ENCODE assay signal across 1 cellular context in the genomic region with DNA sequence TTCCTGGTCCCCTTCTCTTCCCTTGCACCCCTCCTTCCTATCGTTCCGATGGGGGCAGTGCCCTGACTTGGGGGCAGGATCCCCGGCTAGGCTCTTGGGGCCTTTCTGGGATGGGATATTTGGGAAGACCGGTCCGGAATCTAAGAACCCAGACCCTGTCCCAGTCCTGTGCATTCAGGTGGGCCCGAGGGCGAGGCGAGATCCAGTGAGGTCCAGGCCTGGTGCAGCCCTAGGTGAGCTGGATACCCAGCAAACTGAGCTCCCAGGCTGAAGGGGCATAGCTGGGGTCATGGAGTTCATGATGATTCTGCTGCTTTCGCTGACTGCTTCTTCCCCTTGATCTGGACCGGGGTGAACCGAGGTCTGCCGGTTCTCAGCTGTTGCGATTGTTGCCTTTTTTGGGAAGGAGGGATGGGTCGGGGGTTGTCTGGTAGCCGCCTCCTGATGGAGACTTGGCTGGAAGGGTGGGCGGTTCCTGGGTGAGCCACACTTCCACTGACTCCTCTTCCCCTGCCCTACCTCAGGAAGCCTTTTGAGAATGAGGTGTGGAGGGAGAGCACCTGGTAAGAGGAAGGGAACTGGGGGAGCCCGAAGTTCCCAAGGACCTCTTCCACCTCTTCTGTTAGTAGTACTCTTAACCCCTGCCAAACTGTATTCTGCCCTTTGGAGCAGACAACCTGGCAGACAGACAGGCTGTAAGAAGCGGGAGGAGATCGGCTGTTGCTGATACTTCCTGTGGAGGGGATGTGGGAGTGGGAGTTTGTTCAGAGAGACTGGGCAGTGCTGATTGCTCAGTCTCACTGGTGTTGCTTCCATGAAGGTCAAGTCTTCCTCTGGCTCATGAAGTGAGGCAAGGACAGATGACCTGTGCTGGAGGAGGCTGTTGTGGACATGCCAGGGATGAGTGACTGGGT.
TF ChIP-seq lines count a peak whose summit lies in the region.

No MANE protein-coding gene starts in this region.

TF ChIP-seq in HepG2, 621 proteins besides CTCF, POLR2A, EP300 and RAD21 (continued from another document and continues in another):
- TF ChIP-seq, protein P1, sequence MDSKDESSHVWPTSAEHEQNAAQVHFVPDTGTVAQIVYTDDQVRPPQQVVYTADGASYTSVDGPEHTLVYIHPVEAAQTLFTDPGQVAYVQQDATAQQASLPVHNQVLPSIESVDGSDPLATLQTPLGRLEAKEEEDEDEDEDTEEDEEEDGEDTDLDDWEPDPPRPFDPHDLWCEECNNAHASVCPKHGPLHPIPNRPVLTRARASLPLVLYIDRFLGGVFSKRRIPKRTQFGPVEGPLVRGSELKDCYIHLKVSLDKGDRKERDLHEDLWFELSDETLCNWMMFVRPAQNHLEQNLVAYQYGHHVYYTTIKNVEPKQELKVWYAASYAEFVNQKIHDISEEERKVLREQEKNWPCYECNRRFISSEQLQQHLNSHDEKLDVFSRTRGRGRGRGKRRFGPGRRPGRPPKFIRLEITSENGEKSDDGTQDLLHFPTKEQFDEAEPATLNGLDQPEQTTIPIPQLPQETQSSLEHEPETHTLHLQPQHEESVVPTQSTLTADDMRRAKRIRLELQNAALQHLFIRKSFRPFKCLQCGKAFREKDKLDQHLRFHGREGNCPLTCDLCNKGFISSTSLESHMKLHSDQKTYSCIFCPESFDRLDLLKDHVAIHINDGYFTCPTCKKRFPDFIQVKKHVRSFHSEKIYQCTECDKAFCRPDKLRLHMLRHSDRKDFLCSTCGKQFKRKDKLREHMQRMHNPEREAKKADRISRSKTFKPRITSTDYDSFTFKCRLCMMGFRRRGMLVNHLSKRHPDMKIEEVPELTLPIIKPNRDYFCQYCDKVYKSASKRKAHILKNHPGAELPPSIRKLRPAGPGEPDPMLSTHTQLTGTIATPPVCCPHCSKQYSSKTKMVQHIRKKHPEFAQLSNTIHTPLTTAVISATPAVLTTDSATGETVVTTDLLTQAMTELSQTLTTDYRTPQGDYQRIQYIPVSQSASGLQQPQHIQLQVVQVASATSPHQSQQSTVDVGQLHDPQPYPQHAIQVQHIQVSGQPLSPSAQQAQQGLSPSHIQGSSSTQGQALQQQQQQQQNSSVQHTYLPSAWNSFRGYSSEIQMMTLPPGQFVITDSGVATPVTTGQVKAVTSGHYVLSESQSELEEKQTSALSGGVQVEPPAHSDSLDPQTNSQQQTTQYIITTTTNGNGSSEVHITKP (CRISPR knock-in tag; IDR thresholded peaks at IDR 0.05; ENCODE audit: low read depth) = no peak
- TF ChIP-seq IRX3 (CRISPR knock-in tag; IDR thresholded peaks at IDR 0.05; ENCODE audit: borderline replicate concordance, low read depth) (no peak), KDM2A (CRISPR knock-in tag; IDR thresholded peaks at IDR 0.05; ENCODE audit: borderline replicate concordance, low read depth) (no peak), ZIK1 (CRISPR knock-in tag; IDR thresholded peaks at IDR 0.05; ENCODE audit: borderline replicate concordance, low read depth) (no peak), NFRKB (IDR thresholded peaks at IDR 0.05) (no peak), NONO (IDR thresholded peaks at IDR 0.05) (no peak), NONO (CRISPR knock-in tag; conservative IDR thresholded peaks at IDR 0.05) (no peak), PRPF4 (IDR thresholded peaks at IDR 0.05; ENCODE audit: low read depth, low read length, poor library complexity, severe bottlenecking) (no peak), CBX1 (IDR thresholded peaks at IDR 0.05; ENCODE audit: low read depth) (no peak), KLF6 (CRISPR knock-in tag; IDR thresholded peaks at IDR 0.05) (no peak), GLI4 (CRISPR knock-in tag; IDR thresholded peaks at IDR 0.05; ENCODE audit: borderline replicate concordance) (0 out of 2 replicates have a peak, but pooled peaks have one; percentile 31), SIX4 (CRISPR knock-in tag; IDR thresholded peaks at IDR 0.05) (no peak), POLR2AphosphoS5 (IDR thresholded peaks at IDR 0.05; ENCODE audit: low read depth, low read length) (no peak), MAFK (conservative IDR thresholded peaks at IDR 0.05 in 1 of 2, IDR thresholded peaks at IDR 0.05 in 1 of 2; ENCODE audit: low read length in 2 of 2) (no peak), SRSF9 (IDR thresholded peaks at IDR 0.05; ENCODE audit: borderline replicate concordance, insufficient read depth, low read depth, low read length, poor library complexity, severe bottlenecking) (no peak), RFXAP (CRISPR knock-in tag; IDR thresholded peaks at IDR 0.05; ENCODE audit: borderline replicate concordance) (no peak), ZNF790 (CRISPR knock-in tag; IDR thresholded peaks at IDR 0.05; ENCODE audit: borderline replicate concordance) (no peak), FOXK2 (IDR thresholded peaks at IDR 0.05) (no peak), ZNF264 (CRISPR knock-in tag; IDR thresholded peaks at IDR 0.05) (no peak), ZNF557 (CRISPR knock-in tag; IDR thresholded peaks at IDR 0.05) (no peak), ZNF33A (CRISPR knock-in tag; IDR thresholded peaks at IDR 0.05; ENCODE audit: borderline replicate concordance) (no peak), ZNF773 (CRISPR knock-in tag; IDR thresholded peaks at IDR 0.05; ENCODE audit: borderline replicate concordance) (no peak)
- TF ChIP-seq, protein P2, sequence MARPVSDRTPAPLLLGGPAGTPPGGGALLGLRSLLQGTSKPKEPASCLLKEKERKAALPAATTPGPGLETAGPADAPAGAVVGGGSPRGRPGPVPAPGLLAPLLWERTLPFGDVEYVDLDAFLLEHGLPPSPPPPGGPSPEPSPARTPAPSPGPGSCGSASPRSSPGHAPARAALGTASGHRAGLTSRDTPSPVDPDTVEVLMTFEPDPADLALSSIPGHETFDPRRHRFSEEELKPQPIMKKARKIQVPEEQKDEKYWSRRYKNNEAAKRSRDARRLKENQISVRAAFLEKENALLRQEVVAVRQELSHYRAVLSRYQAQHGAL (CRISPR knock-in tag; IDR thresholded peaks at IDR 0.05; ENCODE audit: not compliant biosample characterization) = no peak
- TF ChIP-seq, protein P3, sequence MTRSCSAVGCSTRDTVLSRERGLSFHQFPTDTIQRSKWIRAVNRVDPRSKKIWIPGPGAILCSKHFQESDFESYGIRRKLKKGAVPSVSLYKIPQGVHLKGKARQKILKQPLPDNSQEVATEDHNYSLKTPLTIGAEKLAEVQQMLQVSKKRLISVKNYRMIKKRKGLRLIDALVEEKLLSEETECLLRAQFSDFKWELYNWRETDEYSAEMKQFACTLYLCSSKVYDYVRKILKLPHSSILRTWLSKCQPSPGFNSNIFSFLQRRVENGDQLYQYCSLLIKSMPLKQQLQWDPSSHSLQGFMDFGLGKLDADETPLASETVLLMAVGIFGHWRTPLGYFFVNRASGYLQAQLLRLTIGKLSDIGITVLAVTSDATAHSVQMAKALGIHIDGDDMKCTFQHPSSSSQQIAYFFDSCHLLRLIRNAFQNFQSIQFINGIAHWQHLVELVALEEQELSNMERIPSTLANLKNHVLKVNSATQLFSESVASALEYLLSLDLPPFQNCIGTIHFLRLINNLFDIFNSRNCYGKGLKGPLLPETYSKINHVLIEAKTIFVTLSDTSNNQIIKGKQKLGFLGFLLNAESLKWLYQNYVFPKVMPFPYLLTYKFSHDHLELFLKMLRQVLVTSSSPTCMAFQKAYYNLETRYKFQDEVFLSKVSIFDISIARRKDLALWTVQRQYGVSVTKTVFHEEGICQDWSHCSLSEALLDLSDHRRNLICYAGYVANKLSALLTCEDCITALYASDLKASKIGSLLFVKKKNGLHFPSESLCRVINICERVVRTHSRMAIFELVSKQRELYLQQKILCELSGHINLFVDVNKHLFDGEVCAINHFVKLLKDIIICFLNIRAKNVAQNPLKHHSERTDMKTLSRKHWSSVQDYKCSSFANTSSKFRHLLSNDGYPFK (CRISPR knock-in tag; IDR thresholded peaks at IDR 0.05; ENCODE audit: borderline replicate concordance) = no peak
- TF ChIP-seq, protein P4, sequence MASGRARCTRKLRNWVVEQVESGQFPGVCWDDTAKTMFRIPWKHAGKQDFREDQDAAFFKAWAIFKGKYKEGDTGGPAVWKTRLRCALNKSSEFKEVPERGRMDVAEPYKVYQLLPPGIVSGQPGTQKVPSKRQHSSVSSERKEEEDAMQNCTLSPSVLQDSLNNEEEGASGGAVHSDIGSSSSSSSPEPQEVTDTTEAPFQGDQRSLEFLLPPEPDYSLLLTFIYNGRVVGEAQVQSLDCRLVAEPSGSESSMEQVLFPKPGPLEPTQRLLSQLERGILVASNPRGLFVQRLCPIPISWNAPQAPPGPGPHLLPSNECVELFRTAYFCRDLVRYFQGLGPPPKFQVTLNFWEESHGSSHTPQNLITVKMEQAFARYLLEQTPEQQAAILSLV (CRISPR knock-in tag; IDR thresholded peaks at IDR 0.05; ENCODE audit: borderline replicate concordance) = no peak
- TF ChIP-seq, protein P5, sequence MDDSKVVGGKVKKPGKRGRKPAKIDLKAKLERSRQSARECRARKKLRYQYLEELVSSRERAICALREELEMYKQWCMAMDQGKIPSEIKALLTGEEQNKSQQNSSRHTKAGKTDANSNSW (CRISPR knock-in tag; IDR thresholded peaks at IDR 0.05; ENCODE audit: borderline replicate concordance) = no peak
- TF ChIP-seq, protein P6, sequence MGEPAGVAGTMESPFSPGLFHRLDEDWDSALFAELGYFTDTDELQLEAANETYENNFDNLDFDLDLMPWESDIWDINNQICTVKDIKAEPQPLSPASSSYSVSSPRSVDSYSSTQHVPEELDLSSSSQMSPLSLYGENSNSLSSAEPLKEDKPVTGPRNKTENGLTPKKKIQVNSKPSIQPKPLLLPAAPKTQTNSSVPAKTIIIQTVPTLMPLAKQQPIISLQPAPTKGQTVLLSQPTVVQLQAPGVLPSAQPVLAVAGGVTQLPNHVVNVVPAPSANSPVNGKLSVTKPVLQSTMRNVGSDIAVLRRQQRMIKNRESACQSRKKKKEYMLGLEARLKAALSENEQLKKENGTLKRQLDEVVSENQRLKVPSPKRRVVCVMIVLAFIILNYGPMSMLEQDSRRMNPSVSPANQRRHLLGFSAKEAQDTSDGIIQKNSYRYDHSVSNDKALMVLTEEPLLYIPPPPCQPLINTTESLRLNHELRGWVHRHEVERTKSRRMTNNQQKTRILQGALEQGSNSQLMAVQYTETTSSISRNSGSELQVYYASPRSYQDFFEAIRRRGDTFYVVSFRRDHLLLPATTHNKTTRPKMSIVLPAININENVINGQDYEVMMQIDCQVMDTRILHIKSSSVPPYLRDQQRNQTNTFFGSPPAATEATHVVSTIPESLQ (CRISPR knock-in tag; conservative IDR thresholded peaks at IDR 0.05) = no peak
- TF ChIP-seq, protein P7, sequence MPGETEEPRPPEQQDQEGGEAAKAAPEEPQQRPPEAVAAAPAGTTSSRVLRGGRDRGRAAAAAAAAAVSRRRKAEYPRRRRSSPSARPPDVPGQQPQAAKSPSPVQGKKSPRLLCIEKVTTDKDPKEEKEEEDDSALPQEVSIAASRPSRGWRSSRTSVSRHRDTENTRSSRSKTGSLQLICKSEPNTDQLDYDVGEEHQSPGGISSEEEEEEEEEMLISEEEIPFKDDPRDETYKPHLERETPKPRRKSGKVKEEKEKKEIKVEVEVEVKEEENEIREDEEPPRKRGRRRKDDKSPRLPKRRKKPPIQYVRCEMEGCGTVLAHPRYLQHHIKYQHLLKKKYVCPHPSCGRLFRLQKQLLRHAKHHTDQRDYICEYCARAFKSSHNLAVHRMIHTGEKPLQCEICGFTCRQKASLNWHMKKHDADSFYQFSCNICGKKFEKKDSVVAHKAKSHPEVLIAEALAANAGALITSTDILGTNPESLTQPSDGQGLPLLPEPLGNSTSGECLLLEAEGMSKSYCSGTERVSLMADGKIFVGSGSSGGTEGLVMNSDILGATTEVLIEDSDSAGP (CRISPR knock-in tag; IDR thresholded peaks at IDR 0.05; ENCODE audit: borderline replicate concordance) = 0 out of 2 replicates have a peak, but pooled peaks have one; percentile 18
- TF ChIP-seq, protein P8, sequence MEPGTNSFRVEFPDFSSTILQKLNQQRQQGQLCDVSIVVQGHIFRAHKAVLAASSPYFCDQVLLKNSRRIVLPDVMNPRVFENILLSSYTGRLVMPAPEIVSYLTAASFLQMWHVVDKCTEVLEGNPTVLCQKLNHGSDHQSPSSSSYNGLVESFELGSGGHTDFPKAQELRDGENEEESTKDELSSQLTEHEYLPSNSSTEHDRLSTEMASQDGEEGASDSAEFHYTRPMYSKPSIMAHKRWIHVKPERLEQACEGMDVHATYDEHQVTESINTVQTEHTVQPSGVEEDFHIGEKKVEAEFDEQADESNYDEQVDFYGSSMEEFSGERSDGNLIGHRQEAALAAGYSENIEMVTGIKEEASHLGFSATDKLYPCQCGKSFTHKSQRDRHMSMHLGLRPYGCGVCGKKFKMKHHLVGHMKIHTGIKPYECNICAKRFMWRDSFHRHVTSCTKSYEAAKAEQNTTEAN (CRISPR knock-in tag; conservative IDR thresholded peaks at IDR 0.05) = no peak
- TF ChIP-seq, protein P9, sequence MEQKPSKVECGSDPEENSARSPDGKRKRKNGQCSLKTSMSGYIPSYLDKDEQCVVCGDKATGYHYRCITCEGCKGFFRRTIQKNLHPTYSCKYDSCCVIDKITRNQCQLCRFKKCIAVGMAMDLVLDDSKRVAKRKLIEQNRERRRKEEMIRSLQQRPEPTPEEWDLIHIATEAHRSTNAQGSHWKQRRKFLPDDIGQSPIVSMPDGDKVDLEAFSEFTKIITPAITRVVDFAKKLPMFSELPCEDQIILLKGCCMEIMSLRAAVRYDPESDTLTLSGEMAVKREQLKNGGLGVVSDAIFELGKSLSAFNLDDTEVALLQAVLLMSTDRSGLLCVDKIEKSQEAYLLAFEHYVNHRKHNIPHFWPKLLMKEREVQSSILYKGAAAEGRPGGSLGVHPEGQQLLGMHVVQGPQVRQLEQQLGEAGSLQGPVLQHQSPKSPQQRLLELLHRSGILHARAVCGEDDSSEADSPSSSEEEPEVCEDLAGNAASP (CRISPR knock-in tag; IDR thresholded peaks at IDR 0.05; ENCODE audit: borderline replicate concordance) = no peak
- TF ChIP-seq, protein P10, sequence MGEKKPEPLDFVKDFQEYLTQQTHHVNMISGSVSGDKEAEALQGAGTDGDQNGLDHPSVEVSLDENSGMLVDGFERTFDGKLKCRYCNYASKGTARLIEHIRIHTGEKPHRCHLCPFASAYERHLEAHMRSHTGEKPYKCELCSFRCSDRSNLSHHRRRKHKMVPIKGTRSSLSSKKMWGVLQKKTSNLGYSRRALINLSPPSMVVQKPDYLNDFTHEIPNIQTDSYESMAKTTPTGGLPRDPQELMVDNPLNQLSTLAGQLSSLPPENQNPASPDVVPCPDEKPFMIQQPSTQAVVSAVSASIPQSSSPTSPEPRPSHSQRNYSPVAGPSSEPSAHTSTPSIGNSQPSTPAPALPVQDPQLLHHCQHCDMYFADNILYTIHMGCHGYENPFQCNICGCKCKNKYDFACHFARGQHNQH (CRISPR knock-in tag; IDR thresholded peaks at IDR 0.05) = no peak
- TF ChIP-seq, protein P11, sequence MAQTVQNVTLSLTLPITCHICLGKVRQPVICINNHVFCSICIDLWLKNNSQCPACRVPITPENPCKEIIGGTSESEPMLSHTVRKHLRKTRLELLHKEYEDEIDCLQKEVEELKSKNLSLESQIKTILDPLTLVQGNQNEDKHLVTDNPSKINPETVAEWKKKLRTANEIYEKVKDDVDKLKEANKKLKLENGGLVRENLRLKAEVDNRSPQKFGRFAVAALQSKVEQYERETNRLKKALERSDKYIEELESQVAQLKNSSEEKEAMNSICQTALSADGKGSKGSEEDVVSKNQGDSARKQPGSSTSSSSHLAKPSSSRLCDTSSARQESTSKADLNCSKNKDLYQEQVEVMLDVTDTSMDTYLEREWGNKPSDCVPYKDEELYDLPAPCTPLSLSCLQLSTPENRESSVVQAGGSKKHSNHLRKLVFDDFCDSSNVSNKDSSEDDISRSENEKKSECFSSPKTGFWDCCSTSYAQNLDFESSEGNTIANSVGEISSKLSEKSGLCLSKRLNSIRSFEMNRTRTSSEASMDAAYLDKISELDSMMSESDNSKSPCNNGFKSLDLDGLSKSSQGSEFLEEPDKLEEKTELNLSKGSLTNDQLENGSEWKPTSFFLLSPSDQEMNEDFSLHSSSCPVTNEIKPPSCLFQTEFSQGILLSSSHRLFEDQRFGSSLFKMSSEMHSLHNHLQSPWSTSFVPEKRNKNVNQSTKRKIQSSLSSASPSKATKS (CRISPR knock-in tag; IDR thresholded peaks at IDR 0.05) = no peak
